Comparison of ENCODE assay signal across 8 cellular contexts in genomic region chr1:185813401-185813979, GRCh38.
DNase-seq lines count a peak whose midpoint lies in the region; ATAC-seq and TF ChIP-seq lines count a peak whose summit lies in the region.

No MANE protein-coding gene starts in this region.

- BruUV-seq in A673 (replicated peaks; lab: Mats Ljungman, UMichigan): no TSS peak

- H3K36me3 Mint-ChIP-seq in progenitor cell of endocrine pancreas (ENCODE audit: insufficient read depth): no peaks in the 10 kb centered on the region

- TF ChIP-seq EP300 in Ishikawa (IDR thresholded peaks at IDR 0.05; ENCODE audit: borderline replicate concordance): no peak

- TF ChIP-seq CTCF in A673 (conservative IDR thresholded peaks at IDR 0.05; ENCODE audit: low read depth, low read length): peak; percentile 86
- TF ChIP-seq CTCF in GM12872 (IDR thresholded peaks at IDR 0.05; ENCODE audit: insufficient read depth, low read depth, low read length): peak; percentile 34; the same call in 2 of the 3 replicates
- peak in 5 of 6 experiments; percentile 17 to 78 (median 68) for TF ChIP-seq CTCF in Peyer's patch (IDR thresholded peaks at IDR 0.05)
- TF ChIP-seq CTCF in epithelial cell of esophagus (IDR thresholded peaks at IDR 0.05; ENCODE audit: insufficient read depth, low read depth, low read length, missing control alignments): peak; percentile 70
- TF ChIP-seq CTCF in progenitor cell of endocrine pancreas (IDR thresholded peaks at IDR 0.05; ENCODE audit: unreplicated experiment): peak; percentile 73

- no peaks in the 10 kb centered on the region for H3K36me3 ChIP-seq in A673 (ENCODE audit: insufficient read depth, low read length, poor library complexity, severe bottlenecking)
- no peaks in the 10 kb centered on the region for H3K36me3 ChIP-seq in Peyer's patch
- H3K36me3 ChIP-seq in H7 (replicated peaks; ENCODE audit: control insufficient read depth, insufficient read depth, low read length): no peaks in the 10 kb centered on the region

- POLR2A ChIA-PET in A673 (lab: Charles Lee; ENCODE audit: low non-redundant PET): no interaction called here

- no peak overlapping the region for H3K27ac Mint-ChIP-seq in progenitor cell of endocrine pancreas

- CTCF ChIA-PET in A673 (lab: Charles Lee): interaction anchor here (0.7 to 1.1 kb wide), 2 partner anchors 42 to 44 kb away, joined by 3 to 7 read pairs; no protein-coding TSS in a partner anchor

- H3K4me1 ChIP-seq in A673 (ENCODE audit: insufficient read depth, low read length, poor library complexity, severe bottlenecking) (peaks cover 73% of the 10 kb centered on the region), Peyer's patch (no peaks in the 10 kb centered on the region)

- DNase-seq in A673 (ENCODE audit: low spot score): peak; percentile 85
- no peak for DNase-seq in Peyer's patch
- peak; percentile 70 for DNase-seq in epithelial cell of esophagus (ENCODE audit: low read depth)
- DNase-seq in progenitor cell of endocrine pancreas (ENCODE audit: low spot score, unreplicated experiment): no peak
- DNase-seq in H7: no peak

- H3K9me3 ChIP-seq in A673 (ENCODE audit: low read depth, low read length, poor library complexity, severe bottlenecking) (no peaks in the 10 kb centered on the region), Peyer's patch (no peaks in the 10 kb centered on the region)

- H3K27me3 ChIP-seq in A673 (replicated peaks; ENCODE audit: insufficient read depth, low read depth, low read length, poor library complexity) (no peaks in the 10 kb centered on the region), Peyer's patch (no peaks in the 10 kb centered on the region), H7 (ENCODE audit: control insufficient read depth, insufficient read depth, low read length) (no peaks in the 10 kb centered on the region)

- no peaks in the 10 kb centered on the region for H3K9me3 Mint-ChIP-seq in progenitor cell of endocrine pancreas (ENCODE audit: low read depth)

- no peak for ATAC-seq in GM18873 (IDR thresholded peaks at IDR 0.05; ENCODE audit: low FRiP score, unreplicated experiment)

- H3K27me3 Mint-ChIP-seq in progenitor cell of endocrine pancreas: no peaks in the 10 kb centered on the region

- H3K4me3 ChIP-seq in A673 (ENCODE audit: low read depth, low read length, poor library complexity, severe bottlenecking) (no peak overlapping the region), Peyer's patch (no peak overlapping the region), epithelial cell of esophagus (ENCODE audit: low read length) (no peak overlapping the region), H7 (ENCODE audit: insufficient read depth, low read depth, low read length) (no peak overlapping the region)

- no peak for TF ChIP-seq POLR2A in Peyer's patch (IDR thresholded peaks at IDR 0.05)

- no peak overlapping the region for H3K4me3 Mint-ChIP-seq in progenitor cell of endocrine pancreas (ENCODE audit: low read depth)

- peaks cover 3% of the 10 kb centered on the region for H3K4me1 Mint-ChIP-seq in progenitor cell of endocrine pancreas (ENCODE audit: low read depth)

- intact Hi-C loops in A673 (cut with micrococcal nuclease; ENCODE audit: unreplicated experiment): loop anchor here (5.0 to 10.0 kb wide), 3 partner anchors 81 to 399 kb away; partner anchors contain the start of gene HMCN1

- peak; percentile 62 for TF ChIP-seq RAD21 in Ishikawa (IDR thresholded peaks at IDR 0.05; ENCODE audit: low read depth)

- H3K27ac ChIP-seq in A673 (ENCODE audit: low read depth, low read length, poor library complexity, severe bottlenecking) (peak overlapping the region; percentile 29), Peyer's patch (no peak overlapping the region)

TF ChIP-seq in Ishikawa, 13 proteins besides CTCF, POLR2A, EP300 and RAD21:
- TF ChIP-seq FOXM1 (IDR thresholded peaks at IDR 0.05; ENCODE audit: borderline replicate concordance, low read depth) (no peak), NFIC (IDR thresholded peaks at IDR 0.05) (no peak), TEAD4 (IDR thresholded peaks at IDR 0.05) (no peak), REST (IDR thresholded peaks at IDR 0.05; ENCODE audit: low read depth) (no peak), USF1 (IDR thresholded peaks at IDR 0.05) (no peak), TAF1 (IDR thresholded peaks at IDR 0.05; ENCODE audit: low read depth) (no peak), MAX (IDR thresholded peaks at IDR 0.05) (no peak), EGR1 (IDR thresholded peaks at IDR 0.05) (no peak), ZBTB7A (IDR thresholded peaks at IDR 0.05; ENCODE audit: low read depth) (no peak), CEBPB (IDR thresholded peaks at IDR 0.05) (no peak), CREB1 (IDR thresholded peaks at IDR 0.05; ENCODE audit: low read depth) (no peak), TCF12 (IDR thresholded peaks at IDR 0.05; ENCODE audit: low read depth) (no peak), YY1 (IDR thresholded peaks at IDR 0.05; ENCODE audit: low read depth) (no peak)

Comparison
In these comparisons a context has a peak if more than half of its experiments do, and no peak if none do; other contexts are left out.
1. DNase-seq: peak in A673 (single experiment) and epithelial cell of esophagus (single experiment); none in Peyer's patch (0 of 3), progenitor cell of endocrine pancreas (single experiment) and H7 (single experiment).
2. CTCF ChIP-seq: peak in every context shown above with its lines; median percentile 86 in A673; 73 in progenitor cell of endocrine pancreas; 70 in epithelial cell of esophagus; 68 in Peyer's patch; 34 in GM12872.